Comparison of ENCODE assay signal across 8 cellular contexts in the genomic region with DNA sequence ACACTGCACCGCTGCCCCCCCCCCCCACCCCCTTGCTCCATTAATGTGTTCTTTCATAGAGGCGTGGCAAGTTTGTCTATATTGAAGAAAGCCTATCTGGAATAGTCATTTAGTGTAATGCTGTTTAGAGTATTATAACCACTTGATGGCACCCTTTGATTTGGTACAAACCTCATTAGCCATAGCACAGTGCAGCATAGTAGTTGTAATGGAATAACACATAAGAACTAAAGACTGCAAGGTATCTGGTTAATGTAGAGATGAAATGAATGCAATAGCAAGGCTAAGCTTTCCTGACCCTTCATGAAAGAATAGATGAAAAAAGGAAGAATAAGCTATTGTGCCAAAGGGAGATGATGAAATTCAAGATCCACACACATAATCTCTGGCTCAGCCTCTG.
DNase-seq lines count a peak whose midpoint lies in the region; ATAC-seq, FAIRE-seq and TF ChIP-seq lines count a peak whose summit lies in the region.

No MANE protein-coding gene starts in this region.

- FAIRE-seq in islet of Langerhans (lab: Jason Lieb, UNC): peak; percentile 53

- no peak overlapping the region for H3K9ac ChIP-seq in adipocyte (ENCODE audit: low read length)

- intact Hi-C loops in vagina (cut with DNase I): no loop called here

- H3K36me3 ChIP-seq in adipocyte (ENCODE audit: control insufficient read depth, insufficient read depth, low read length, severe bottlenecking) (peaks cover 11% of the 10 kb centered on the region), H7 (replicated peaks; ENCODE audit: control insufficient read depth, insufficient read depth, low read length) (no peaks in the 10 kb centered on the region), vagina (no peaks in the 10 kb centered on the region)

- no peak overlapping the region for H3K27ac ChIP-seq in vagina

- TF ChIP-seq CTCF in vagina (IDR thresholded peaks at IDR 0.05): peak in 1 of 3 experiments; percentile 21

- DNase-seq in DMS114 treated with DMSO at 0.1 percent for 48 hours (lab: John Stamatoyannopoulos, UW; ENCODE audit: unreplicated experiment) (peak; percentile 43), NCI-H2029 treated with DMSO at 0.1 percent for 48 hours (lab: John Stamatoyannopoulos, UW) (peak; percentile 4), adipocyte (ENCODE audit: low read depth) (peak; percentile 38), H7 (no peak), vagina (ENCODE audit: extremely low spot score in 2 of 2) (no peak)
- no peak for DNase-seq in activated CD4-positive, CD25-positive, alpha-beta regulatory T cell (lab: John Stamatoyannopoulos, UW)

- H3K9me3 ChIP-seq in adipocyte (ENCODE audit: control insufficient read depth, low read length) (no peaks in the 10 kb centered on the region), vagina (no peaks in the 10 kb centered on the region)

- H3K27me3 ChIP-seq in adipocyte (replicated peaks; ENCODE audit: control insufficient read depth, insufficient read depth, low read length) (no peaks in the 10 kb centered on the region), H7 (ENCODE audit: control insufficient read depth, insufficient read depth, low read length) (no peaks in the 10 kb centered on the region), vagina (no peaks in the 10 kb centered on the region)

- peaks cover 77% of the 10 kb centered on the region for H3K4me1 ChIP-seq in adipocyte (ENCODE audit: control insufficient read depth, insufficient read depth, low read length)
- peaks cover 26% of the 10 kb centered on the region for H3K4me1 ChIP-seq in vagina

- TF ChIP-seq POLR2A in vagina (IDR thresholded peaks at IDR 0.05): no peak

- ATAC-seq in GM21447 (IDR thresholded peaks at IDR 0.05; ENCODE audit: unreplicated experiment): peak; percentile 66

- H3K4me3 ChIP-seq in adipocyte (ENCODE audit: low read length): no peak overlapping the region
- no peak overlapping the region for H3K4me3 ChIP-seq in H7 (ENCODE audit: insufficient read depth, low read depth, low read length)
- H3K4me3 ChIP-seq in vagina: no peak overlapping the region

Comparison
In these comparisons a context has a peak if more than half of its experiments do, and no peak if none do; other contexts are left out.
1. DNase-seq: peak in DMS114 treated with DMSO at 0.1 percent for 48 hours (single experiment), NCI-H2029 treated with DMSO at 0.1 percent for 48 hours (single experiment) and adipocyte (single experiment); none in activated CD4-positive, CD25-positive, alpha-beta regulatory T cell (0 of 4), H7 (single experiment) and vagina (0 of 2).